In the genomic region with DNA sequence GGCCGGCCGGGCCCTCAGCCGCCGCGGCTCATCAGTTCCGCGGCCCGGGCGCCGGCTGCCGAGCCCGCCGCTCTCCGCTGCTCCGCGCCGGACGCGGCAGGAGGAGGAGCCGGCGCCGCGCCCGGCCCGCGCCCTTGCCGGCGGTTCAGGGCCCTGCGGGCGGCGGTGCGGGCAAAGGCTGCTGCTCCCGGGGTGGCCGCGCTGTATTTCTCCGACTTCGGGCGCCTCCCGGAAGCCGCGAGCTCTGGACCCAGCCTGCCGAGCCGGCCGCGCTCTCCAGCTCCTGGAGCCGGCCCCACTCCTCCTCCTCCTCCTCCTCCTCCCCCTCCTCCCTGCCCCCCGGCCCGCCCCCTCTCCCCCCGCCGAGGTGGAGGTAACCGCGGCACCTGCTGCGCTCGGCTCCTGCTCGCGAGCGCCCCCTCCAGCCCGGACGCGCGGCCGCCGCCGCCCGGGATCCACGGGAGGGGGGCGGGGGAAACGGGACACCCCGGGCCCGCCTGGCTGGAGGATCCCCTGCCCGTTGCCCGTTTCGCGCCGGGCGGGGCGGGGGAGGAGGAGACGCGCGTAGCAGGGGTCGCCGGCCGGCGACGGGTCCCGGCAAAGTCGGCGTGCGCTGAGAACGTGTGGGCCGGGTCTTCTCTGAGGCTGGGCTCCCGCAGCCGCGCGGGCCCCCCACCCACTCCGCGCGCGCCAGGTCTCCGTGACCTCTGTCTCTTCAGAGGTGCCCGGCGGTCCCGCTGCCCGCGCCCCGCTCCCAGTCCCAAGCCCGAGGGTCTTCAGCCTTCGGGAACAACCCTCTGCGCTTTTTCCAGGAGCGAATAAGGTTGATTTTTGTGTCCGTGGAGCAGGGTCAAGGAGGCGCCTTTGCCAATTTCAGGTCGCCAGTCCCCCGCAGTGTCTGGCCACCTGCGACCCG, we compare ENCODE assay signal across 8 cellular contexts. TPM values are rescaled to one million over a fixed set of nuclear protein-coding genes. Genes with fewer than 3 reads are reported as not detected.
DNase-seq lines count a peak whose midpoint lies in the region; ATAC-seq and TF ChIP-seq lines count a peak whose summit lies in the region.

A gene with protein sequence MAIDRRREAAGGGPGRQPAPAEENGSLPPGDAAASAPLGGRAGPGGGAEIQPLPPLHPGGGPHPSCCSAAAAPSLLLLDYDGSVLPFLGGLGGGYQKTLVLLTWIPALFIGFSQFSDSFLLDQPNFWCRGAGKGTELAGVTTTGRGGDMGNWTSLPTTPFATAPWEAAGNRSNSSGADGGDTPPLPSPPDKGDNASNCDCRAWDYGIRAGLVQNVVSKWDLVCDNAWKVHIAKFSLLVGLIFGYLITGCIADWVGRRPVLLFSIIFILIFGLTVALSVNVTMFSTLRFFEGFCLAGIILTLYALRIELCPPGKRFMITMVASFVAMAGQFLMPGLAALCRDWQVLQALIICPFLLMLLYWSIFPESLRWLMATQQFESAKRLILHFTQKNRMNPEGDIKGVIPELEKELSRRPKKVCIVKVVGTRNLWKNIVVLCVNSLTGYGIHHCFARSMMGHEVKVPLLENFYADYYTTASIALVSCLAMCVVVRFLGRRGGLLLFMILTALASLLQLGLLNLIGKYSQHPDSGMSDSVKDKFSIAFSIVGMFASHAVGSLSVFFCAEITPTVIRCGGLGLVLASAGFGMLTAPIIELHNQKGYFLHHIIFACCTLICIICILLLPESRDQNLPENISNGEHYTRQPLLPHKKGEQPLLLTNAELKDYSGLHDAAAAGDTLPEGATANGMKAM (minus strand): TSS at position 257 of the 916 bp plus-strand sequence. CDS start 491 bp downstream, outside the sequence.

- peak within 1 kb of the TSS; percentile 56 for H3K4me2 ChIP-seq in DND-41 (ENCODE audit: insufficient read depth, low read length)

- TF ChIP-seq CTCF in DND-41 (IDR thresholded peaks at IDR 0.05; ENCODE audit: borderline replicate concordance, extremely low read depth, low read length, poor library complexity, severe bottlenecking): peak; percentile 64

- H4K20me1 ChIP-seq in DND-41 (ENCODE audit: insufficient read depth, low read length): peaks cover 11% of the 10 kb centered on the region

- H3K4me3 ChIP-seq in DND-41 (ENCODE audit: low read depth in 1 of 2, low read length in 2 of 2): peak within 1 kb of the TSS in 1 of 2 experiments; percentile 33; a peak in 1 of 4 replicates

- no peaks in the 10 kb centered on the region for H3K36me3 Mint-ChIP-seq in activated T-cell treated with anti-CD3 and anti-CD28 coated beads, Interleukin-2, amount 50 U/mL, for 4 hours (ENCODE audit: insufficient read depth)
- H3K36me3 Mint-ChIP-seq in naive thymus-derived CD8-positive, alpha-beta T cell: no peaks in the 10 kb centered on the region
- H3K36me3 Mint-ChIP-seq in stimulated activated naive B cell treated with anti-CD40 and anti-IgM and Interleukin-4, amounts not matched to agents 10 μg/mL and 1 μg/mL and 100 μg/mL, for 72 hours: no peaks in the 10 kb centered on the region

- no peak within 1 kb of the TSS for H2AFZ ChIP-seq in DND-41 (ENCODE audit: low read depth, low read length)

- H3K9me3 ChIP-seq in DND-41 (ENCODE audit: insufficient read depth, low read length, severe bottlenecking): no peaks in the 10 kb centered on the region

- peaks cover 54% of the 10 kb centered on the region for H3K27me3 ChIP-seq in DND-41 (ENCODE audit: insufficient read depth, low read length, poor library complexity)

- no peak within 1 kb of the TSS for H3K9ac ChIP-seq in DND-41 (ENCODE audit: low read depth, low read length)

- ATAC-seq in DND-41 (ENCODE audit: insufficient read depth, low read depth) (peak; percentile 81), HG02884 (IDR thresholded peaks at IDR 0.05; ENCODE audit: unreplicated experiment) (peak; percentile 43), GM19324 (IDR thresholded peaks at IDR 0.05; ENCODE audit: low FRiP score, unreplicated experiment) (no peak)
- peak; percentile 68 to 74 for ATAC-seq in activated T-cell treated with anti-CD3 and anti-CD28 coated beads, Interleukin-2, amount 50 U/mL, for 4 hours
- peak; percentile 49 to 76 for ATAC-seq in naive thymus-derived CD8-positive, alpha-beta T cell
- peak; percentile 76 to 79 for ATAC-seq in stimulated activated naive B cell treated with anti-CD40 and anti-IgM and Interleukin-4, amounts not matched to agents 10 μg/mL and 1 μg/mL and 100 μg/mL, for 72 hours (replicated peaks)

- no peaks in the 10 kb centered on the region for H3K36me3 ChIP-seq in DND-41 (ENCODE audit: insufficient read depth, low read length)

- POLR2A ChIA-PET in naive thymus-derived CD8-positive, alpha-beta T cell (lab: Charles Lee): no interaction called here

- no peaks in the 10 kb centered on the region for H3K9me3 Mint-ChIP-seq in activated T-cell treated with anti-CD3 and anti-CD28 coated beads, Interleukin-2, amount 50 U/mL, for 4 hours
- no peaks in the 10 kb centered on the region for H3K9me3 Mint-ChIP-seq in naive thymus-derived CD8-positive, alpha-beta T cell
- no peaks in the 10 kb centered on the region for H3K9me3 Mint-ChIP-seq in stimulated activated naive B cell treated with anti-CD40 and anti-IgM and Interleukin-4, amounts not matched to agents 10 μg/mL and 1 μg/mL and 100 μg/mL, for 72 hours

- no peaks in the 10 kb centered on the region for H3K79me2 ChIP-seq in DND-41 (ENCODE audit: insufficient read depth, low read length)

- peaks cover 8% of the 10 kb centered on the region; the same call in 1 of the 2 replicates for H3K4me1 ChIP-seq in DND-41 (ENCODE audit: insufficient read depth, low read length)

- H3K4me3 Mint-ChIP-seq in activated T-cell treated with anti-CD3 and anti-CD28 coated beads, Interleukin-2, amount 50 U/mL, for 4 hours: peak within 1 kb of the TSS; percentile 89
- H3K4me3 Mint-ChIP-seq in naive thymus-derived CD8-positive, alpha-beta T cell: peak within 1 kb of the TSS; percentile 76 to 92 (median 86)
- peak within 1 kb of the TSS; percentile 64 to 74 for H3K4me3 Mint-ChIP-seq in stimulated activated naive B cell treated with anti-CD40 and anti-IgM and Interleukin-4, amounts not matched to agents 10 μg/mL and 1 μg/mL and 100 μg/mL, for 72 hours

- H3K27ac ChIP-seq in DND-41 (ENCODE audit: low read length): no peak within 1 kb of the TSS

- DNase-seq in DND-41 (peak; percentile 55), NOMO-1 treated with dmso at 0.1 percent for 144 hours (lab: John Stamatoyannopoulos, UW; ENCODE audit: unreplicated experiment) (peak; percentile 9), fibroblast of gingiva (ENCODE audit: low read depth) (peak; percentile 13)
- DNase-seq in activated T-cell treated with anti-CD3 and anti-CD28 coated beads, Interleukin-2, amount 50 U/mL, for 4 hours: peak; percentile 71
- peak; percentile 54 to 84 (median 75) for DNase-seq in naive thymus-derived CD8-positive, alpha-beta T cell
- DNase-seq in stimulated activated naive B cell treated with anti-CD40 and anti-IgM and Interleukin-4, amounts not matched to agents 10 μg/mL and 1 μg/mL and 100 μg/mL, for 72 hours: peak; percentile 23

- peaks cover 6% of the 10 kb centered on the region for H3K4me1 Mint-ChIP-seq in activated T-cell treated with anti-CD3 and anti-CD28 coated beads, Interleukin-2, amount 50 U/mL, for 4 hours (ENCODE audit: low read depth)
- peaks cover 5 to 10% (median 6%) of the 10 kb centered on the region in 4 donors for H3K4me1 Mint-ChIP-seq in naive thymus-derived CD8-positive, alpha-beta T cell
- H3K4me1 Mint-ChIP-seq in stimulated activated naive B cell treated with anti-CD40 and anti-IgM and Interleukin-4, amounts not matched to agents 10 μg/mL and 1 μg/mL and 100 μg/mL, for 72 hours: peaks cover 5 to 7% of the 10 kb centered on the region in 2 donors

- peaks cover 14% of the 10 kb centered on the region for H3K27me3 Mint-ChIP-seq in activated T-cell treated with anti-CD3 and anti-CD28 coated beads, Interleukin-2, amount 50 U/mL, for 4 hours (ENCODE audit: low read depth)
- H3K27me3 Mint-ChIP-seq in naive thymus-derived CD8-positive, alpha-beta T cell: peaks cover 0 to 20% (median 4%) of the 10 kb centered on the region in 5 donors
- peaks cover 34 to 46% of the 10 kb centered on the region in 2 donors for H3K27me3 Mint-ChIP-seq in stimulated activated naive B cell treated with anti-CD40 and anti-IgM and Interleukin-4, amounts not matched to agents 10 μg/mL and 1 μg/mL and 100 μg/mL, for 72 hours

- H3K27ac Mint-ChIP-seq in naive thymus-derived CD8-positive, alpha-beta T cell: peak within 1 kb of the TSS in 9 of 10 donors; percentile 1 to 89 (median 49)
- H3K27ac Mint-ChIP-seq in stimulated activated naive B cell treated with anti-CD40 and anti-IgM and Interleukin-4, amounts not matched to agents 10 μg/mL and 1 μg/mL and 100 μg/mL, for 72 hours: peak within 1 kb of the TSS; percentile 10

RNA-seq across cellular contexts. Expression of the gene that starts here (rescaled TPM):
- 1 to 10 TPM in 1 of 3 donors, under 1 TPM in 2; 0.50 to 1.2 (median 0.54) TPM for total RNA-seq in activated T-cell treated with anti-CD3 and anti-CD28 coated beads, Interleukin-2, amount 50 U/mL, for 4 hours
- 1 to 10 TPM; 5.0 to 5.6 TPM for total RNA-seq in naive thymus-derived CD8-positive, alpha-beta T cell
- polyA plus RNA-seq in naive thymus-derived CD8-positive, alpha-beta T cell: 1 to 10 TPM in 1 of 3 donors, under 1 TPM in 2; 0.36 to 2.8 (median 0.50) TPM

Comparison
In these comparisons a context has a peak if more than half of its experiments do, and no peak if none do; other contexts are left out.
1. DNase-seq: peak in every context shown above with its lines; median percentile 75 in naive thymus-derived CD8-positive, alpha-beta T cell; 71 in activated T-cell treated with anti-CD3 and anti-CD28 coated beads, Interleukin-2, amount 50 U/mL, for 4 hours; 55 in DND-41; 23 in stimulated activated naive B cell treated with anti-CD40 and anti-IgM and Interleukin-4, amounts not matched to agents 10 μg/mL and 1 μg/mL and 100 μg/mL, for 72 hours; 13 in fibroblast of gingiva; 9 in NOMO-1 treated with dmso at 0.1 percent for 144 hours.